9 cellular contexts compared by ENCODE assay signal in the genomic region with DNA sequence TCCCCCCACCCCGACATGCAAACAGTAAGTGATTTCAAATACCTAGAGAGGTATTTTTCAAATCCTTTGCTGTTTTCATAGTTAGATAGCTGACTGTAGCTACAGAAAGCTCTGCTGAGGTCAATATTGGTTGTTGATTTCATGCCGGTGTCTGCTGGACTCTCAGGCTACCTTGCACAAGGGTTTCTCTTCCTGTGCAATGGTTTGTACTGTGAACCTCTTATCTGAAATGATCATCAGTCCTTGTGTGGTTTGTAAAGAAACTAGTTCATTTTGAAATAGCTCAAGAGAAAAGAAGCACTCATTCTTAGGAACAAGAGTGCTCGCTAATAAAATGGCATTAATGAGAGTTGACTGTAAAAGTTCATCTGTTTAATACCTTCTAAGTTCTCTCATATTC.
A peak's percentile ranks its signal among the peaks of the same experiment; 100 is the strongest.
DNase-seq lines count a peak whose midpoint lies in the region; ATAC-seq and TF ChIP-seq lines count a peak whose summit lies in the region.
"Had no signal": no experiment of that assay in that cellular context is flagged by ENCODE, and none has a peak within 500 bp of the region (broad histone marks: within the 10 kb centered on the region; RNA-seq: fewer than 3 reads in every experiment).

No MANE protein-coding gene starts in this region.

- H3K27me3 Mint-ChIP-seq in activated naive CD8-positive, alpha-beta T cell: no peaks in the 10 kb centered on the region

- H3K9ac ChIP-seq in mucosa of rectum (ENCODE audit: low read depth in 1 of 2, low read length in 2 of 2): peak overlapping the region; percentile 14 to 87

- H3K9me3 ChIP-seq in KOPT-K1 (ENCODE audit: insufficient read depth, low read length, poor library complexity, severe bottlenecking): no peaks in the 10 kb centered on the region
- no peaks in the 10 kb centered on the region for H3K9me3 ChIP-seq in mucosa of rectum (ENCODE audit: control insufficient read depth in 2 of 2, low read length in 2 of 2)

- no peak for DNase-seq in GM06990 (ENCODE audit: extremely low read depth, insufficient read length)
- DNase-seq in hepatic stellate cell (ENCODE audit: low spot score): no peak
- no peak for DNase-seq in KG1 (lab: John Stamatoyannopoulos, UW)
- no peak for DNase-seq in NCI-H1092 treated with DMSO at 0.1 percent for 48 hours (lab: John Stamatoyannopoulos, UW)
- DNase-seq: stimulated activated CD4-positive, alpha-beta T cell treated with anti-CD3 and anti-CD28 coated beads, Interleukin-4, amount 100 ng/mL, for 4 hours had no signal

- ATAC-seq in GM21515 (IDR thresholded peaks at IDR 0.05; ENCODE audit: unreplicated experiment): no peak

- H3K36me3 Mint-ChIP-seq in activated naive CD8-positive, alpha-beta T cell: no peaks in the 10 kb centered on the region

- H3K4me1 Mint-ChIP-seq in activated naive CD8-positive, alpha-beta T cell (ENCODE audit: low read depth): peaks cover 60% of the 10 kb centered on the region

- peaks cover 26 to 48% of the 10 kb centered on the region in 2 donors for H3K4me1 ChIP-seq in mucosa of rectum (ENCODE audit: control insufficient read depth in 2 of 2, insufficient read depth in 2 of 2, low read length in 2 of 2)

- H3K27ac ChIP-seq in KOPT-K1 (ENCODE audit: low read depth, low read length, poor library complexity, severe bottlenecking) (peak overlapping the region; percentile 84), mucosa of rectum (ENCODE audit: low read depth in 2 of 2, low read length in 2 of 2) (peak overlapping the region; percentile 87 to 93)

- peak overlapping the region; percentile 89 for H3K4me3 Mint-ChIP-seq in activated naive CD8-positive, alpha-beta T cell

- TF ChIP-seq CTCF in GM06990 (IDR thresholded peaks at IDR 0.05; ENCODE audit: insufficient read depth, low read length, poor library complexity, severe bottlenecking): no peak

- H3K27me3 ChIP-seq in GM06990 (replicated peaks; ENCODE audit: control insufficient read depth, insufficient read depth, low read length) (no peaks in the 10 kb centered on the region), mucosa of rectum (ENCODE audit: control insufficient read depth in 2 of 2, insufficient read depth in 2 of 2, low read length in 2 of 2) (no peaks in the 10 kb centered on the region)

- peak overlapping the region; percentile 98 for H3K27ac Mint-ChIP-seq in activated naive CD8-positive, alpha-beta T cell

- no peaks in the 10 kb centered on the region for H3K9me3 Mint-ChIP-seq in activated naive CD8-positive, alpha-beta T cell (ENCODE audit: low read depth)

- H3K4me3 ChIP-seq in GM06990 (replicated peaks; ENCODE audit: low read depth, low read length): peak overlapping the region; percentile 11
- peak overlapping the region; percentile 70 to 71 for H3K4me3 ChIP-seq in mucosa of rectum (ENCODE audit: low read length in 2 of 2)

- H3K36me3 ChIP-seq in GM06990 (ENCODE audit: control insufficient read depth, insufficient read depth, low read length): no peaks in the 10 kb centered on the region
- no peaks in the 10 kb centered on the region for H3K36me3 ChIP-seq in KOPT-K1 (ENCODE audit: insufficient read depth, low read length)
- no peaks in the 10 kb centered on the region for H3K36me3 ChIP-seq in mucosa of rectum (ENCODE audit: control insufficient read depth in 2 of 2, insufficient read depth in 2 of 2, low read length in 2 of 2)
